In the genomic region with DNA sequence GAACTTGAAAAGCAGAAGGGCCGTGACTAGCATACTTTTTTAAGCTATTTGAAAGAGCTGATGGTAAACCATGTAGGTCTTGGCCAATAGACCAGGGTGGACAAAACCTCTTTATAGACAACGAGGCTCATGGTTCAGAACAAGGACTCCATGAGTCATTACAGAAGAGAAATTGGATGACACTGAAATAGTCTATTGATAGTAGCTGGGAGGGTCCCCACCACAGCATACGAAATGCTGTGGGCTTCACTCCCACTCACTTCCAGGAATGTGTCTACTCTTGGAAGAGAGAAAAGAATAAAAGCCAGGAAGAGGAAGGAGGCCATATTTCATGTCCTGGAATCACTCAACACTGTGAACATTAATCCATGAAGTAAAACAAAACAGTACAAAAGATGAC, we compare ENCODE assay signal across 33 cellular contexts.
"Had no signal": no experiment of that assay in that cellular context is flagged by ENCODE, and none has a peak within 500 bp of the region (broad histone marks: within the 10 kb centered on the region; RNA-seq: fewer than 3 reads in every experiment).

No MANE protein-coding gene starts in this region.

- H3K36me3 ChIP-seq: cardiac muscle cell, Peyer's patch had no signal

- H3K4me1 Mint-ChIP-seq: activated B cell treated with CpG ODN at 0.5 μM for 24 hours; activated naive CD4-positive, alpha-beta T cell treated with anti-CD3 and anti-CD28 coated beads, Interleukin-2, amount 10 ng/mL, durations not matched to agents 7 days and 5 days; activated naive CD8-positive, alpha-beta T cell treated with anti-CD3 and anti-CD28 coated beads for 36 hours; central memory CD8-positive, alpha-beta T cell; T-cell; T-helper 17 cell had no signal

- H3K27me3 ChIP-seq: Peyer's patch had no signal

- DNase-seq: activated B cell treated with CpG ODN at 0.5 μM for 24 hours; activated CD4-positive, alpha-beta memory T cell treated with anti-CD3 and anti-CD28 coated beads for 36 hours; activated CD4-positive, alpha-beta T cell treated with anti-CD3 and anti-CD28 coated beads for 4 hours; activated CD4-positive, alpha-beta T cell treated with anti-CD3 and anti-CD28 coated beads, Interleukin-2, amount 50 U/mL, for 1 hour; activated CD4-positive, CD25-positive, alpha-beta regulatory T cell treated with anti-CD3 and anti-CD28 coated beads, Interleukin-2, amount 50 U/mL, for 72 hours; activated CD8-positive, alpha-beta memory T cell treated with anti-CD3 and anti-CD28 coated beads, Interleukin-2, amount 50 U/mL, for 4 hours; activated gamma-delta T cell treated with Interleukin-2 at 50 U/mL for 16 hours; activated naive CD4-positive, alpha-beta T cell treated with anti-CD3 and anti-CD28 coated beads, Interleukin-2, amount 10 ng/mL, durations not matched to agents 7 days and 5 days; activated naive CD8-positive, alpha-beta T cell treated with anti-CD3 and anti-CD28 coated beads for 36 hours; activated T-cell treated with anti-CD3 and anti-CD28 coated beads for 4 hours; activated T-cell treated with anti-CD3 and anti-CD28 coated beads, Interleukin-2, amount 50 U/mL, for 4 hours; amniotic stem cell; aorta; MM.1S; MV-4-11; NCI-H1092; NCI-H1436 treated with DMSO at 0.1 percent for 48 hours; NCI-H1694 treated with DMSO at 0.1 percent for 48 hours; NCI-H2029; NCI-H510A; NCI-H526; NCI-H748 treated with DMSO at 0.1 percent for 48 hours; NK-92 treated with Interleukin-12 subunit alpha and Interleukin-12 subunit beta, amount 100 ng/mL, for 24 hours; PC-3; Peyer's patch; SIG-M5; T-cell; T-helper 17 cell had no signal

- H3K9me3 ChIP-seq: Peyer's patch had no signal

- H3K4me3 Mint-ChIP-seq: activated B cell treated with CpG ODN at 0.5 μM for 24 hours; activated CD4-positive, alpha-beta memory T cell treated with anti-CD3 and anti-CD28 coated beads for 36 hours; activated naive CD4-positive, alpha-beta T cell treated with anti-CD3 and anti-CD28 coated beads, Interleukin-2, amount 10 ng/mL, durations not matched to agents 7 days and 5 days; activated naive CD8-positive, alpha-beta T cell treated with anti-CD3 and anti-CD28 coated beads for 36 hours; activated T-cell treated with anti-CD3 and anti-CD28 coated beads, Interleukin-2, amount 50 U/mL, for 4 hours; activated T-helper 1 cell treated with anti-CD3 and anti-CD28 coated beads, Interleukin-12 subunit alpha, Interleukin-12 subunit beta, Interleukin-2, Interleukin-4 antibody, amounts not matched to agents 30 ng/mL and 10 ng/mL and 1 ng/mL, durations not matched to agents 14 hours and 24 hours and 36 hours; central memory CD8-positive, alpha-beta T cell; T-cell; T-helper 17 cell had no signal

- H3K4me3 ChIP-seq: cardiac muscle cell, Peyer's patch had no signal

- H3K36me3 Mint-ChIP-seq: activated CD4-positive, alpha-beta memory T cell treated with anti-CD3 and anti-CD28 coated beads for 36 hours; activated naive CD4-positive, alpha-beta T cell treated with anti-CD3 and anti-CD28 coated beads, Interleukin-2, amount 10 ng/mL, durations not matched to agents 7 days and 5 days; activated naive CD8-positive, alpha-beta T cell treated with anti-CD3 and anti-CD28 coated beads for 36 hours; T-cell had no signal

- H3K27me3 Mint-ChIP-seq: activated B cell treated with CpG ODN at 0.5 μM for 24 hours; activated CD4-positive, alpha-beta memory T cell treated with anti-CD3 and anti-CD28 coated beads for 36 hours; activated naive CD4-positive, alpha-beta T cell treated with anti-CD3 and anti-CD28 coated beads, Interleukin-2, amount 10 ng/mL, durations not matched to agents 7 days and 5 days; activated naive CD8-positive, alpha-beta T cell treated with anti-CD3 and anti-CD28 coated beads for 36 hours; central memory CD8-positive, alpha-beta T cell; T-cell; T-helper 17 cell had no signal

- H3K27ac ChIP-seq: cardiac muscle cell, Peyer's patch, RWPE1, VCaP had no signal

- H3K27ac Mint-ChIP-seq: activated B cell treated with CpG ODN at 0.5 μM for 24 hours; activated CD4-positive, alpha-beta memory T cell treated with anti-CD3 and anti-CD28 coated beads for 36 hours; activated naive CD4-positive, alpha-beta T cell treated with anti-CD3 and anti-CD28 coated beads, Interleukin-2, amount 10 ng/mL, durations not matched to agents 7 days and 5 days; activated naive CD8-positive, alpha-beta T cell treated with anti-CD3 and anti-CD28 coated beads for 36 hours; activated T-helper 1 cell treated with anti-CD3 and anti-CD28 coated beads, Interleukin-12 subunit alpha, Interleukin-12 subunit beta, Interleukin-2, Interleukin-4 antibody, amounts not matched to agents 30 ng/mL and 10 ng/mL and 1 ng/mL, durations not matched to agents 14 hours and 24 hours and 36 hours; T-cell; T-helper 17 cell had no signal

- H3K4me1 ChIP-seq: Peyer's patch had no signal

- H3K9me3 Mint-ChIP-seq: activated B cell treated with CpG ODN at 0.5 μM for 24 hours; activated CD4-positive, alpha-beta memory T cell treated with anti-CD3 and anti-CD28 coated beads for 36 hours; activated naive CD4-positive, alpha-beta T cell treated with anti-CD3 and anti-CD28 coated beads, Interleukin-2, amount 10 ng/mL, durations not matched to agents 7 days and 5 days; activated naive CD8-positive, alpha-beta T cell treated with anti-CD3 and anti-CD28 coated beads for 36 hours; activated T-cell treated with anti-CD3 and anti-CD28 coated beads, Interleukin-2, amount 50 U/mL, for 4 hours; activated T-helper 1 cell treated with anti-CD3 and anti-CD28 coated beads, Interleukin-12 subunit alpha, Interleukin-12 subunit beta, Interleukin-2, Interleukin-4 antibody, amounts not matched to agents 30 ng/mL and 10 ng/mL and 1 ng/mL, durations not matched to agents 14 hours and 24 hours and 36 hours; central memory CD8-positive, alpha-beta T cell; T-cell had no signal
